Comparison of ENCODE assay signal across 28 cellular contexts in genomic region chr10:8978100-8978499, GRCh38.
"Had no signal": no experiment of that assay in that cellular context is flagged by ENCODE, and none has a peak within 500 bp of the region (broad histone marks: within the 10 kb centered on the region; RNA-seq: fewer than 3 reads in every experiment).

No MANE protein-coding gene starts in this region.

- H3K9me3 ChIP-seq: body of pancreas, colonic mucosa, esophagus muscularis mucosa, gastrocnemius medialis, heart left ventricle had no signal

- H3K4me3 ChIP-seq: body of pancreas, colonic mucosa, esophagus muscularis mucosa, gastrocnemius medialis, heart left ventricle had no signal

- ATAC-seq: activated CD4-positive, CD25-positive, alpha-beta regulatory T cell treated with anti-CD3 and anti-CD28 coated beads, Interleukin-2, amount 50 U/mL, for 24 hours; activated CD8-positive, alpha-beta T cell treated with anti-CD3 and anti-CD28 coated beads for 36 hours; activated T-cell treated with anti-CD3 and anti-CD28 coated beads, Interleukin-2, amount 50 U/mL, for 4 hours; activated T-helper 17 cell treated with anti-CD3 and anti-CD28 coated beads, Interleukin-2, amount 50 U/mL, for 72 hours; body of pancreas; foreskin keratinocyte; gastrocnemius medialis; heart left ventricle; T-helper 17 cell had no signal

- DNase-seq: activated B cell treated with CpG ODN at 0.5 μM for 24 hours; activated CD4-positive, alpha-beta T cell treated with anti-CD3 and anti-CD28 coated beads for 48 hours; activated CD4-positive, alpha-beta T cell treated with anti-CD3 and anti-CD28 coated beads, Interleukin-2, amount 50 U/mL, for 1 hour; activated CD4-positive, alpha-beta T cell treated with anti-CD3 and anti-CD28 coated beads, Interleukin-2, amount 50 U/mL, for 48 hours; activated CD8-positive, alpha-beta memory T cell treated with anti-CD3 and anti-CD28 coated beads for 24 hours; activated CD8-positive, alpha-beta T cell treated with anti-CD3 and anti-CD28 coated beads for 36 hours; activated effector memory CD4-positive, alpha-beta T cell treated with Interleukin-2 at 50 U/mL for 16 hours; activated gamma-delta T cell treated with Interleukin-2 at 50 U/mL for 16 hours; activated naive CD4-positive, alpha-beta T cell treated with anti-CD3 and anti-CD28 coated beads, Interleukin-2, amount 50 U/mL, for 16 hours; activated naive CD4-positive, alpha-beta T cell treated with Interleukin-2 at 50 U/mL for 16 hours; activated T-cell treated with anti-CD3 and anti-CD28 coated beads, Interleukin-2, amount 50 U/mL, for 4 hours; amygdala; aorta; body of pancreas; cerebellar nuclear complex; colonic mucosa; effector CD8-positive, alpha-beta T cell; gastrocnemius medialis; glutamatergic neuron; heart left ventricle; T-helper 1 cell; T-helper 17 cell; T1000; WERI-Rb-1 had no signal

- H3K27me3 ChIP-seq: body of pancreas, colonic mucosa, foreskin keratinocyte, gastrocnemius medialis, heart left ventricle had no signal

- H3K36me3 ChIP-seq: colonic mucosa, esophagus muscularis mucosa, gastrocnemius medialis, heart left ventricle, WERI-Rb-1 had no signal

- H3K27ac ChIP-seq: body of pancreas, colonic mucosa, esophagus muscularis mucosa, foreskin keratinocyte, gastrocnemius medialis, heart left ventricle, WERI-Rb-1 had no signal

- H3K4me1 ChIP-seq: body of pancreas, colonic mucosa, esophagus muscularis mucosa, gastrocnemius medialis, heart left ventricle had no signal
